ENCODE assay signal across 1 cellular context in genomic region chr21:29798840-29799239, GRCh38.
TF ChIP-seq lines count a peak whose summit lies in the region.

No MANE protein-coding gene starts in this region.

TF ChIP-seq in K562, 482 proteins besides CTCF, POLR2A, EP300 and RAD21:
- TF ChIP-seq CEBPZ (IDR thresholded peaks at IDR 0.05; ENCODE audit: borderline replicate concordance, low read depth, low read length), result no peak
- no peak for TF ChIP-seq DIDO1 (tag; IDR thresholded peaks at IDR 0.05; ENCODE audit: low read depth)
- TF ChIP-seq GATAD2B (IDR thresholded peaks at IDR 0.05; ENCODE audit: borderline replicate concordance), result no peak
- no peak for TF ChIP-seq TEAD4 (IDR thresholded peaks at IDR 0.05; ENCODE audit: low read length)
- no peak for TF ChIP-seq TEAD4 (CRISPR knock-in tag; IDR thresholded peaks at IDR 0.05; ENCODE audit: borderline replicate concordance)
- TF ChIP-seq ZSCAN32 (CRISPR knock-in tag; IDR thresholded peaks at IDR 0.05), result no peak
- TF ChIP-seq MIER1 (IDR thresholded peaks at IDR 0.05; ENCODE audit: low read depth), result no peak
- TF ChIP-seq TBP (optimal IDR thresholded peaks at IDR 0.05; ENCODE audit: low read depth, low read length), result no peak
- TF ChIP-seq EHMT2 (IDR thresholded peaks at IDR 0.05), result no peak
- TF ChIP-seq MYC (IDR thresholded peaks at IDR 0.05; ENCODE audit: low read depth, low read length), result no peak
- no peak for TF ChIP-seq MYC (CRISPR knock-in tag; IDR thresholded peaks at IDR 0.05; ENCODE audit: borderline replicate concordance, low read depth)
- no peak for TF ChIP-seq YY1 (IDR thresholded peaks at IDR 0.05; ENCODE audit: borderline replicate concordance in 1 of 3, control insufficient read depth in 1 of 3, extremely low read depth in 1 of 3, insufficient read depth in 3 of 3, insufficient read length in 1 of 3, insufficient replicate concordance in 2 of 3, low read depth in 1 of 3, low read length in 2 of 3)
- TF ChIP-seq, protein P1, sequence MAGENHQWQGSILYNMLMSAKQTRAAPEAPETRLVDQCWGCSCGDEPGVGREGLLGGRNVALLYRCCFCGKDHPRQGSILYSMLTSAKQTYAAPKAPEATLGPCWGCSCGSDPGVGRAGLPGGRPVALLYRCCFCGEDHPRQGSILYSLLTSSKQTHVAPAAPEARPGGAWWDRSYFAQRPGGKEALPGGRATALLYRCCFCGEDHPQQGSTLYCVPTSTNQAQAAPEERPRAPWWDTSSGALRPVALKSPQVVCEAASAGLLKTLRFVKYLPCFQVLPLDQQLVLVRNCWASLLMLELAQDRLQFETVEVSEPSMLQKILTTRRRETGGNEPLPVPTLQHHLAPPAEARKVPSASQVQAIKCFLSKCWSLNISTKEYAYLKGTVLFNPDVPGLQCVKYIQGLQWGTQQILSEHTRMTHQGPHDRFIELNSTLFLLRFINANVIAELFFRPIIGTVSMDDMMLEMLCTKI (IDR thresholded peaks at IDR 0.05; ENCODE audit: partially characterized antibody), result no peak
- TF ChIP-seq FOXA1 (IDR thresholded peaks at IDR 0.05; ENCODE audit: borderline replicate concordance), result no peak
- TF ChIP-seq TSC22D4 (tag; IDR thresholded peaks at IDR 0.05), result no peak
- TF ChIP-seq GTF2B (IDR thresholded peaks at IDR 0.05; ENCODE audit: extremely low read depth, insufficient read length), result no peak
- no peak for TF ChIP-seq NR3C1 (CRISPR knock-in tag; IDR thresholded peaks at IDR 0.05)
